9 cellular contexts compared by ENCODE assay signal in the genomic region with DNA sequence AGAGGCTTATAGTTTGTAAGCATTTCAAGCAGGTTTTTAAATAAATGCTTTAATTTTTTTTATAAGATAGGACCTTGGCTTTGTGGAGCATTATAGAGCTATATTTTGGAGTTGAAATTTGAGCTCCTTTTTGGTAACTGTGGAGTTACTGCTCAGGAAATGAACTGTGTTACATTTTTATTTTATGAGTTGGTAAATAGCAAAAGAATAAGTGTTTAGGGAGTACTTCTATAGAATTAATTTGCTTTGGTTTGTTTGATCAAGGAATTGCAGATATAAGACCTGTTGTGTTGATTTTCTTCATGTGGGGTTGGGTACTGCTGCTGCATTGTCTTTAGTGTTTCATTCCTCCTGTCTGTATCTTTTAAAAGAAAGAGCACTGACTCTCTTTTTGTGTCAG. TPM values are rescaled to one million over a fixed set of nuclear protein-coding genes. Genes with fewer than 3 reads are reported as not detected.
A peak's percentile ranks its signal among the peaks of the same experiment; 100 is the strongest.
DNase-seq lines count a peak whose midpoint lies in the region; ATAC-seq and TF ChIP-seq lines count a peak whose summit lies in the region.
"Had no signal": no experiment of that assay in that cellular context is flagged by ENCODE, and none has a peak within 500 bp of the region (broad histone marks: within the 10 kb centered on the region; RNA-seq: fewer than 3 reads in every experiment).

No MANE protein-coding gene starts in this region.

- H3K36me3 ChIP-seq in cardiac muscle cell: peaks cover 15% of the 10 kb centered on the region
- H3K36me3 ChIP-seq in iPS-18a (ENCODE audit: control insufficient read depth, low read depth, low read length): peaks cover 54% of the 10 kb centered on the region

- H3K27ac ChIP-seq in cardiac muscle cell (no peak overlapping the region), iPS-18a (ENCODE audit: low read length) (no peak overlapping the region), foreskin keratinocyte (no peak overlapping the region)

- H3K27ac Mint-ChIP-seq in activated T-helper 17 cell treated with anti-CD3 and anti-CD28 coated beads, Interleukin-2, amount 50 U/mL, for 72 hours: peak overlapping the region; percentile 91
- peak overlapping the region; percentile 25 for H3K27ac Mint-ChIP-seq in type B pancreatic cell

- H3K9me3 Mint-ChIP-seq in activated T-helper 17 cell treated with anti-CD3 and anti-CD28 coated beads, Interleukin-2, amount 50 U/mL, for 72 hours: no peaks in the 10 kb centered on the region
- no peaks in the 10 kb centered on the region for H3K9me3 Mint-ChIP-seq in type B pancreatic cell

- DNase-seq in cardiac muscle cell (ENCODE audit: low read depth in 1 of 2, low spot score in 1 of 2): no peak
- no peak for DNase-seq in cardiac septum (ENCODE audit: low spot score)
- no peak for DNase-seq in type B pancreatic cell (ENCODE audit: extremely low spot score, unreplicated experiment)
- DNase-seq in foreskin keratinocyte: no peak
- DNase-seq in cerebellar cortex (ENCODE audit: low spot score): no peak
- DNase-seq: stimulated activated CD4-positive, alpha-beta T cell treated with anti-CD3 and anti-CD28 coated beads, Interleukin-1b, Interleukin-23, amount 100 ng/mL, for 48 hours had no signal

- intact Hi-C loops in cardiac septum (cut with DNase I): loop anchor here (1.0 to 5.0 kb wide), 5 partner anchors 14 to 182 kb away; no protein-coding TSS in a partner anchor

- ATAC-seq in activated T-helper 17 cell treated with anti-CD3 and anti-CD28 coated beads, Interleukin-2, amount 50 U/mL, for 72 hours (replicated peaks): no peak
- ATAC-seq in foreskin keratinocyte (no peak), GM18909 (IDR thresholded peaks at IDR 0.05; ENCODE audit: poor library complexity, unreplicated experiment) (no peak)

- H3K4me1 ChIP-seq in cardiac muscle cell (ENCODE audit: low read depth) (peaks cover 48% of the 10 kb centered on the region), iPS-18a (ENCODE audit: control insufficient read depth, low read depth, low read length) (peaks cover 33% of the 10 kb centered on the region), foreskin keratinocyte (peaks cover 43% of the 10 kb centered on the region)

- H3K4me3 ChIP-seq in cardiac muscle cell: peak overlapping the region; percentile 80
- peak overlapping the region; percentile 100 for H3K4me3 ChIP-seq in iPS-18a (ENCODE audit: low read length)

- H3K9me3 ChIP-seq in cardiac muscle cell (ENCODE audit: low read depth): no peaks in the 10 kb centered on the region
- no peaks in the 10 kb centered on the region for H3K9me3 ChIP-seq in iPS-18a (ENCODE audit: control insufficient read depth, low read depth, low read length)

- H3K36me3 Mint-ChIP-seq in activated T-helper 17 cell treated with anti-CD3 and anti-CD28 coated beads, Interleukin-2, amount 50 U/mL, for 72 hours (ENCODE audit: low read depth): peaks cover 79% of the 10 kb centered on the region
- peaks cover 50% of the 10 kb centered on the region for H3K36me3 Mint-ChIP-seq in type B pancreatic cell

- no peak overlapping the region for H3K9ac ChIP-seq in iPS-18a (ENCODE audit: low read length)

- H3K27me3 ChIP-seq in cardiac muscle cell: no peaks in the 10 kb centered on the region
- H3K27me3 ChIP-seq in iPS-18a (ENCODE audit: control insufficient read depth, insufficient read depth, low read length): peaks cover 8% of the 10 kb centered on the region
- no peaks in the 10 kb centered on the region for H3K27me3 ChIP-seq in foreskin keratinocyte

- peaks cover 44% of the 10 kb centered on the region for H3K4me1 Mint-ChIP-seq in activated T-helper 17 cell treated with anti-CD3 and anti-CD28 coated beads, Interleukin-2, amount 50 U/mL, for 72 hours
- peaks cover 47% of the 10 kb centered on the region for H3K4me1 Mint-ChIP-seq in type B pancreatic cell (ENCODE audit: unreplicated experiment)

- no peak for TF ChIP-seq CTCF in cardiac muscle cell (IDR thresholded peaks at IDR 0.05; ENCODE audit: low read depth, low read length)
- TF ChIP-seq CTCF in type B pancreatic cell (conservative IDR thresholded peaks at IDR 0.05): no peak
- no peak for TF ChIP-seq CTCF in foreskin keratinocyte (conservative IDR thresholded peaks at IDR 0.05)

- H3K4me3 Mint-ChIP-seq in activated T-helper 17 cell treated with anti-CD3 and anti-CD28 coated beads, Interleukin-2, amount 50 U/mL, for 72 hours: peak overlapping the region; percentile 67
- H3K4me3 Mint-ChIP-seq in type B pancreatic cell: peak overlapping the region; percentile 96

- no peaks in the 10 kb centered on the region for H3K27me3 Mint-ChIP-seq in activated T-helper 17 cell treated with anti-CD3 and anti-CD28 coated beads, Interleukin-2, amount 50 U/mL, for 72 hours
- no peaks in the 10 kb centered on the region for H3K27me3 Mint-ChIP-seq in type B pancreatic cell

RNA-seq across cellular contexts. Expression of a gene that starts 3.5 kb away (rescaled TPM):
- total RNA-seq in cardiac muscle cell: 297 and 328 TPM in 2 replicates
- 300 and 400 TPM in 2 replicates for polyA plus RNA-seq in cardiac muscle cell
- total RNA-seq in cardiac septum: 918 TPM
- total RNA-seq in activated T-helper 17 cell treated with anti-CD3 and anti-CD28 coated beads, Interleukin-2, amount 50 U/mL, for 72 hours: 100 to 1,000 TPM; 135 to 261 TPM
- 163 and 203 TPM in 2 replicates for total RNA-seq in type B pancreatic cell (ENCODE audit: low replicate concordance)
- total RNA-seq in foreskin keratinocyte: 251 and 257 TPM in 2 replicates
- polyA plus RNA-seq in foreskin keratinocyte: 71.6 and 80.2 TPM in 2 replicates
